Comparison of ENCODE assay signal across 13 cellular contexts in genomic region chr10:65341323-65341922, GRCh38.
DNase-seq lines count a peak whose midpoint lies in the region; ATAC-seq and TF ChIP-seq lines count a peak whose summit lies in the region.
"Had no signal": no experiment of that assay in that cellular context is flagged by ENCODE, and none has a peak within 500 bp of the region (broad histone marks: within the 10 kb centered on the region; RNA-seq: fewer than 3 reads in every experiment).

No MANE protein-coding gene starts in this region.

- no peaks in the 10 kb centered on the region for H3K27me3 ChIP-seq in adrenal gland
- no peaks in the 10 kb centered on the region for H3K27me3 ChIP-seq in gastrocnemius medialis
- H3K27me3 ChIP-seq in uterus, result no peaks in the 10 kb centered on the region
- H3K27me3 ChIP-seq: dorsolateral prefrontal cortex had no signal

- TF ChIP-seq POLR2A in adrenal gland (IDR thresholded peaks at IDR 0.05), result no peak
- no peak for TF ChIP-seq POLR2A in gastrocnemius medialis (IDR thresholded peaks at IDR 0.05)
- no peak for TF ChIP-seq POLR2A in uterus (IDR thresholded peaks at IDR 0.05)

- H3K4me3 ChIP-seq in adrenal gland (no peak overlapping the region), gastrocnemius medialis (no peak overlapping the region), uterus (no peak overlapping the region)
- H3K4me3 ChIP-seq: dorsolateral prefrontal cortex, HAP-1 had no signal

- intact Hi-C loops in adrenal gland (cut with DNase I), result no loop called here
- intact Hi-C loops in gastrocnemius medialis (cut with DNase I; ENCODE audit: low total_unique reads), result no loop called here
- intact Hi-C loops in uterus (cut with DNase I; ENCODE audit: low total_unique reads), result no loop called here

- H3K27ac ChIP-seq in adrenal gland (no peak overlapping the region), gastrocnemius medialis (peak overlapping the region in 3 of 4 donors; percentile 12 to 47 (median 29)), uterus (no peak overlapping the region)
- H3K27ac ChIP-seq: dorsolateral prefrontal cortex had no signal

- 31 to 39% (median 36%) methylated on average over 4 of the region's 4 CpGs for WGBS in adrenal gland, 4 donors

- in situ Hi-C loops in gastrocnemius medialis (cut with MboI; ENCODE audit: low sequenced_read_pairs in 4 of 4), result no loop called here

- DNase-seq in KG1 (lab: John Stamatoyannopoulos, UW) (peak; percentile 3), adrenal gland (peak in 5 of 7 donors; percentile 18 to 59 (median 37)), glomerular endothelial cell (ENCODE audit: extremely low read depth, low read depth, low spot score) (peak; percentile 92), gastrocnemius medialis (peak in 1 of 2 donors; percentile 3), uterus (no peak), dedifferentiated amniotic fluid mesenchymal stem cell (ENCODE audit: extremely low spot score) (no peak)
- DNase-seq: activated gamma-delta T cell; Caco-2; dorsolateral prefrontal cortex; NCI-H526; stimulated activated CD4-positive, alpha-beta T cell treated with anti-CD3 and anti-CD28 coated beads, Interleukin-15, amount 100 ng/mL, for 24 hours had no signal

- ATAC-seq in gastrocnemius medialis (peak; percentile 36 to 74), HG03460 (IDR thresholded peaks at IDR 0.05; ENCODE audit: unreplicated experiment) (no peak)

- H3K36me3 ChIP-seq in adrenal gland (replicated peaks in 1 of 2), result no peaks in the 10 kb centered on the region
- H3K36me3 ChIP-seq in gastrocnemius medialis, result no peaks in the 10 kb centered on the region
- H3K36me3 ChIP-seq in uterus, result no peaks in the 10 kb centered on the region
- H3K36me3 ChIP-seq: HAP-1 had no signal

- H3K4me1 ChIP-seq in adrenal gland (replicated peaks in 1 of 2), result peaks cover 5 to 6% of the 10 kb centered on the region in 2 donors
- H3K4me1 ChIP-seq in gastrocnemius medialis, result peaks cover 0 to 20% of the 10 kb centered on the region in 2 donors
- H3K4me1 ChIP-seq in uterus, result no peaks in the 10 kb centered on the region
- H3K4me1 ChIP-seq: Caco-2 had no signal

- TF ChIP-seq CTCF in adrenal gland (IDR thresholded peaks at IDR 0.05) (no peak), gastrocnemius medialis (IDR thresholded peaks at IDR 0.05 in 4 of 5, conservative IDR thresholded peaks at IDR 0.05 in 1 of 5) (no peak), uterus (IDR thresholded peaks at IDR 0.05) (no peak)

- H3K9me3 ChIP-seq in adrenal gland (replicated peaks in 1 of 3) (peaks cover 0 to 7% (median 0%) of the 10 kb centered on the region in 3 donors), gastrocnemius medialis (no peaks in the 10 kb centered on the region), uterus (no peaks in the 10 kb centered on the region)
- H3K9me3 ChIP-seq: Caco-2, HAP-1 had no signal

Comparison
In these comparisons a context has a peak if more than half of its experiments do, and no peak if none do; other contexts are left out.
1. DNase-seq: peak in KG1 (single experiment), adrenal gland (5 of 7) and glomerular endothelial cell (single experiment); none in uterus (0 of 2) and dedifferentiated amniotic fluid mesenchymal stem cell (single experiment).
2. H3K27ac ChIP-seq: peak in gastrocnemius medialis (3 of 4); none in adrenal gland (0 of 5) and uterus (0 of 2).